In the genomic region with DNA sequence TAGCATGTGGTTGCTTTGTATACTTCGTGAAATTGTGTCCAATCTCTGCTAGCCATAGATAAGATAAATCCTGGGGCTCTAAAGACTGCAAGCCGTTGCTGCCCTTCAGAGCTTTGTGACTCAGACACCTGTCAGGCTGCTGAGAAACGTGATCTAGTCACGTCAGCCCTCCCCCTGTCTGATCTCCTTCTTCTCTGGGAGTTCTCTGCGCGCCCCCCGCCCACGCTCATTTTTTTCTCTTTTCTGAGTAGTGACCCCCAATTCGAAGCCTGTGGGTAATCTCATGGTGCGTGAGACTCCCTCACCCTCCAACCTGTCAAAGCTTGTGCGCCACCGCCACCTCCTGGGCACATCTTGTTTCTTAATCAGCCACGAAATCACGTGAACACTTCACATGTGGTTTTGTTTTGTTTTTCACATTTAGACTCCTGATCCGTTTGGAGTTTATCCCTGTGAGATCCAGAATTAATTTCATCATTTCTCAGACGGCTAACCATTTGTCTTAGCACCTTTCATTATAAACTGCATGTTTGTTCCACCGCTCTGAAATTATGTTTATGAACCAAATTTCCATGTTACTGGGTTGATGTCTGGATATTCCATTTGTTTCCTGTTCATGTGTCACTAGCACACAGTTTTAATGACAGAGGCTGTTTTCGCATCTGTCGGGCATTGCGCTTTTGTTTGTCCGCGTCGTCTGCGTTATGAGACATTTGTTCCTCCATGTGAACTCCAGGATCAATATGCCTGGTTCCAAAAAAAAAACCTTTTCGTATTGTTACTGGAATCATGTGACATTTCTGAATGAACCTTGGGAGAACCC, we compare ENCODE assay signal across 8 cellular contexts. TPM values are rescaled to one million over a fixed set of nuclear protein-coding genes. Genes with fewer than 3 reads are reported as not detected.
DNase-seq lines count a peak whose midpoint lies in the region; ATAC-seq and TF ChIP-seq lines count a peak whose summit lies in the region.

No MANE protein-coding gene starts in this region.

- H3K27ac ChIP-seq in coronary artery, result peak overlapping the region; percentile 86 to 96

- H3K36me3 ChIP-seq in BE2C, result peaks cover 2% of the 10 kb centered on the region

- peak overlapping the region; percentile 85 for H3K4me3 Mint-ChIP-seq in activated CD4-positive, alpha-beta T cell treated with anti-CD3 and anti-CD28 coated beads, Interleukin-2, amount 10 ng/mL, durations not matched to agents 7 days and 5 days

- H3K27ac Mint-ChIP-seq in activated CD4-positive, alpha-beta T cell treated with anti-CD3 and anti-CD28 coated beads, Interleukin-2, amount 10 ng/mL, durations not matched to agents 7 days and 5 days, result peak overlapping the region; percentile 95

- intact Hi-C loops in left colon (cut with DNase I, micrococcal nuclease), result loop anchor here in 1 of 2 donors (10.0 kb wide), 1 partner anchor 272 kb away; no protein-coding TSS in a partner anchor

- CTCF ChIA-PET in activated CD4-positive, alpha-beta T cell treated with anti-CD3 and anti-CD28 coated beads, Interleukin-2, amount 10 ng/mL, durations not matched to agents 7 days and 5 days (lab: Charles Lee), result interaction anchor here (0.7 to 1.5 kb wide), 10 partner anchors 8 to 417 kb away, joined by 3 to 6 read pairs (median 4); a partner anchor contains a TSS

- H3K36me3 Mint-ChIP-seq in activated CD4-positive, alpha-beta T cell treated with anti-CD3 and anti-CD28 coated beads, Interleukin-2, amount 10 ng/mL, durations not matched to agents 7 days and 5 days (ENCODE audit: low read depth), result peaks cover 2% of the 10 kb centered on the region

- TF ChIP-seq CTCF in BE2C (IDR thresholded peaks at IDR 0.05; ENCODE audit: low read depth, low read length) (peak; percentile 84), coronary artery (IDR thresholded peaks at IDR 0.05) (peak; percentile 21)

- no peaks in the 10 kb centered on the region for H3K4me1 ChIP-seq in BE2C

- ATAC-seq in GM21786 (IDR thresholded peaks at IDR 0.05; ENCODE audit: unreplicated experiment) (peak; percentile 49), left colon (peak; percentile 78), HG03342 (IDR thresholded peaks at IDR 0.05; ENCODE audit: unreplicated experiment) (no peak)

- H3K9me3 ChIP-seq in BE2C, result no peaks in the 10 kb centered on the region

- 0 out of 2 replicates have a peak, but pooled peaks cover 3% of the 10 kb centered on the region for H3K27me3 ChIP-seq in BE2C

- no peaks in the 10 kb centered on the region for H3K27me3 Mint-ChIP-seq in activated CD4-positive, alpha-beta T cell treated with anti-CD3 and anti-CD28 coated beads, Interleukin-2, amount 10 ng/mL, durations not matched to agents 7 days and 5 days

- H3K4me3 ChIP-seq in BE2C (ENCODE audit: low read depth, low read length) (peak overlapping the region; percentile 97), coronary artery (peak overlapping the region; percentile 80)

- peaks cover 18% of the 10 kb centered on the region for H3K4me1 Mint-ChIP-seq in activated CD4-positive, alpha-beta T cell treated with anti-CD3 and anti-CD28 coated beads, Interleukin-2, amount 10 ng/mL, durations not matched to agents 7 days and 5 days

- POLR2A ChIA-PET in activated CD4-positive, alpha-beta T cell treated with anti-CD3 and anti-CD28 coated beads, Interleukin-2, amount 10 ng/mL, durations not matched to agents 7 days and 5 days (lab: Charles Lee), result no interaction called here

- no peaks in the 10 kb centered on the region for H3K9me3 Mint-ChIP-seq in activated CD4-positive, alpha-beta T cell treated with anti-CD3 and anti-CD28 coated beads, Interleukin-2, amount 10 ng/mL, durations not matched to agents 7 days and 5 days

- peak; percentile 79 for DNase-seq in BE2C
- DNase-seq in NCI-H345 (lab: John Stamatoyannopoulos, UW), result peak; percentile 64
- peak; percentile 89 for DNase-seq in activated CD4-positive, alpha-beta T cell treated with anti-CD3 and anti-CD28 coated beads, Interleukin-2, amount 10 ng/mL, durations not matched to agents 7 days and 5 days
- DNase-seq in coronary artery (ENCODE audit: low spot score), result no peak
- DNase-seq in left colon, result peak; percentile 79 to 90
- DNase-seq in stimulated activated CD4-positive, alpha-beta T cell treated with anti-CD3 and anti-CD28 coated beads, Interleukin-1b, Interleukin-23, amount 100 ng/mL, for 1 hour (ENCODE audit: low read depth in 2 of 2), result peak; percentile 50 to 59

RNA-seq across cellular contexts. Expression of a gene that starts 1.0 kb away (rescaled TPM):
- polyA plus RNA-seq in BE2C (2012; ENCODE audit: insufficient read depth, insufficient read length, low read depth), result 9.2 TPM
- total RNA-seq in activated CD4-positive, alpha-beta T cell treated with anti-CD3 and anti-CD28 coated beads, Interleukin-2, amount 10 ng/mL, durations not matched to agents 7 days and 5 days, result 1 to 10 TPM; 8.3 to 9.2 TPM
- 1 to 10 TPM; 4.4 to 7.0 TPM for total RNA-seq in left colon

RNA-seq across cellular contexts. Expression of a gene that starts 16.2 kb away (rescaled TPM):
- polyA plus RNA-seq in BE2C (2012; ENCODE audit: insufficient read depth, insufficient read length, low read depth), result not detected
- total RNA-seq in activated CD4-positive, alpha-beta T cell treated with anti-CD3 and anti-CD28 coated beads, Interleukin-2, amount 10 ng/mL, durations not matched to agents 7 days and 5 days, result 1 to 10 TPM; 1.8 to 2.8 TPM
- total RNA-seq in left colon, result under 1 TPM; 0.34 to 0.59 TPM

RNA-seq across cellular contexts. Expression of a gene that starts 45.0 kb away (rescaled TPM):
- not detected for polyA plus RNA-seq in BE2C (2012; ENCODE audit: insufficient read depth, insufficient read length, low read depth)
- not detected for total RNA-seq in activated CD4-positive, alpha-beta T cell treated with anti-CD3 and anti-CD28 coated beads, Interleukin-2, amount 10 ng/mL, durations not matched to agents 7 days and 5 days
- not detected for total RNA-seq in left colon
